11 cellular contexts compared by ENCODE assay signal in the genomic region with DNA sequence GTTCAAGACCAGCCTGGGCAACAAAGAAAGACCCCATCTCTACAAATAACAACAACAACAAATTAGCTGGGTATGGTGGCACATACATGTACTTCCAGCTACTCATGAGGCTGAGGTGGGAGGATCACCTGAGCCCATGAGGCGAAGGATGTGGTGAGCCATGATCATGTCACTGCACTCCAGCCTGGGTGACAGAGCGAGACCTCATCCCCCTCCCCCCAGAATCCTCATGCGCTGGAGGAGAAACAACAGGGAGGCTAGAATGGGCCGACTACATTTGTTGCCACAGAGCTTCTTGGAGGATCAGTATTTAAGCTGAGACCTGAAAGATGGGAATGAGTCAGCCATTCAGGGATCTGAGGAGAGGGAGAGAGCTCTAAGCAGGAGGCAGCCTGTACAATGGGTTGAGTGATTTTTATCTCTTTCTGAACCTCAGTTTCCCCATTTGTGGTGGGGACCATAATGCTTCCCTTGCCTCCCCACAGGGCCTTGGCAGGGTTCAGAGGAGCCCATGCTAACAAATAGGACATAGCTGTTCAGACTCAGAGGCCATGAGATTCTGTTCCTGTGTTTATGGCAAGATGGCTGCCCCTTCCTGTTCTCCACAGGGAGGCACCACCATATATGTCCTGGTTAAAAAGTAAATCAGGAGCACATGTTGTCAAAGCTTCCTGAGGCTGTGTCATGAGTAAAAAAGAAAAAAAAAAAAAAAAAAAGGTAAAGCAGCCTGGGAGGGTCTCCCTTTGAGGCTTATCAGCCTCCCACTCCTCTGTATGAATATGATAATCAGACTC.
DNase-seq lines count a peak whose midpoint lies in the region; ATAC-seq, FAIRE-seq and TF ChIP-seq lines count a peak whose summit lies in the region.
"Had no signal": no experiment of that assay in that cellular context is flagged by ENCODE, and none has a peak within 500 bp of the region (broad histone marks: within the 10 kb centered on the region; RNA-seq: fewer than 3 reads in every experiment).

No MANE protein-coding gene starts in this region.

- H3K4me3 ChIP-seq in ACC112 (ENCODE audit: low read depth, low read length): no peak overlapping the region
- H3K4me3 ChIP-seq in WERI-Rb-1 (ENCODE audit: low read depth, low read length): no peak overlapping the region
- no peak overlapping the region for H3K4me3 ChIP-seq in fibroblast of pulmonary artery (replicated peaks; ENCODE audit: low read depth, low read length)
- no peak overlapping the region for H3K4me3 ChIP-seq in osteoblast (ENCODE audit: insufficient read depth, low read length)

- no peaks in the 10 kb centered on the region for H3K4me1 Mint-ChIP-seq in effector memory CD8-positive, alpha-beta T cell (ENCODE audit: low read depth in 2 of 2)
- H3K4me1 Mint-ChIP-seq: B cell; central memory CD8-positive, alpha-beta T cell had no signal

- no peaks in the 10 kb centered on the region for H4K20me1 ChIP-seq in osteoblast (ENCODE audit: insufficient read depth, low read length)

- DNase-seq in WERI-Rb-1 (peak; percentile 72), fibroblast of pulmonary artery (ENCODE audit: low read depth) (peak; percentile 72), osteoblast (ENCODE audit: insufficient read length, low spot score, missing footprints) (no peak), HTR-8/SVneo (ENCODE audit: insufficient read length, low spot score) (no peak)
- no peak for DNase-seq in effector memory CD8-positive, alpha-beta T cell
- DNase-seq: NCI-H748 treated with DMSO at 0.1 percent for 48 hours had no signal

- H3K4me1 ChIP-seq in ACC112 (ENCODE audit: control insufficient read depth, insufficient read depth, low read length, unreplicated experiment) (peaks cover 49% of the 10 kb centered on the region), osteoblast (ENCODE audit: insufficient read depth, low read length) (peaks cover 48% of the 10 kb centered on the region)

- H3K9me3 Mint-ChIP-seq in effector memory CD8-positive, alpha-beta T cell: no peaks in the 10 kb centered on the region
- H3K9me3 Mint-ChIP-seq: central memory CD8-positive, alpha-beta T cell had no signal

- H3K36me3 Mint-ChIP-seq in effector memory CD8-positive, alpha-beta T cell (ENCODE audit: insufficient read depth): no peaks in the 10 kb centered on the region

- peak overlapping the region; percentile 64 for H3K4me2 ChIP-seq in osteoblast (ENCODE audit: insufficient read depth, low read length)

- TF ChIP-seq CTCF in WERI-Rb-1 (IDR thresholded peaks at IDR 0.05; ENCODE audit: low read depth, low read length) (no peak), fibroblast of pulmonary artery (IDR thresholded peaks at IDR 0.05; ENCODE audit: low read length, missing control alignments) (no peak), osteoblast (IDR thresholded peaks at IDR 0.05; ENCODE audit: extremely low read depth, low read depth, low read length) (no peak)

- H3K27me3 Mint-ChIP-seq in effector memory CD8-positive, alpha-beta T cell: peaks cover 14 to 32% of the 10 kb centered on the region in 2 donors

- H2AFZ ChIP-seq in ACC112 (ENCODE audit: low read length, unreplicated experiment) (peak overlapping the region; percentile 14), osteoblast (ENCODE audit: low read length) (no peak overlapping the region)

- no peak overlapping the region for H3K27ac Mint-ChIP-seq in effector memory CD8-positive, alpha-beta T cell
- H3K27ac Mint-ChIP-seq: B cell had no signal

- no peak for ATAC-seq in HG03196 (IDR thresholded peaks at IDR 0.05; ENCODE audit: unreplicated experiment)
- no peak for ATAC-seq in GM18868 (IDR thresholded peaks at IDR 0.05; ENCODE audit: unreplicated experiment)
- no peak for ATAC-seq in effector memory CD8-positive, alpha-beta T cell (replicated peaks)

- FAIRE-seq in HTR-8/SVneo (lab: Jason Lieb, UNC): no peak

- no peaks in the 10 kb centered on the region for H3K9me3 ChIP-seq in WERI-Rb-1 (ENCODE audit: severe bottlenecking)
- no peaks in the 10 kb centered on the region for H3K9me3 ChIP-seq in osteoblast (ENCODE audit: low read depth, low read length)

- no peak overlapping the region for H3K4me3 Mint-ChIP-seq in effector memory CD8-positive, alpha-beta T cell
- H3K4me3 Mint-ChIP-seq: B cell; central memory CD8-positive, alpha-beta T cell had no signal

- peak overlapping the region; percentile 99 for H3K27ac ChIP-seq in ACC112 (ENCODE audit: low read depth, low read length)
- H3K27ac ChIP-seq in WERI-Rb-1: peak overlapping the region; percentile 82
- peak overlapping the region; percentile 98 for H3K27ac ChIP-seq in osteoblast (ENCODE audit: low read depth, low read length)

- H3K79me2 ChIP-seq in ACC112 (ENCODE audit: control insufficient read depth, insufficient read depth, low read length, unreplicated experiment) (no peaks in the 10 kb centered on the region), osteoblast (ENCODE audit: insufficient read depth, low read length) (no peaks in the 10 kb centered on the region)

- H3K36me3 ChIP-seq in ACC112 (ENCODE audit: insufficient read depth, low read length): no peaks in the 10 kb centered on the region
- H3K36me3 ChIP-seq in WERI-Rb-1: no peaks in the 10 kb centered on the region
- H3K36me3 ChIP-seq in osteoblast (ENCODE audit: insufficient read depth, low read length): no peaks in the 10 kb centered on the region

- no peaks in the 10 kb centered on the region for H3K27me3 ChIP-seq in ACC112 (ENCODE audit: insufficient read depth, low read length)
- no peaks in the 10 kb centered on the region for H3K27me3 ChIP-seq in WERI-Rb-1 (ENCODE audit: insufficient read depth, low read depth, severe bottlenecking)
- no peaks in the 10 kb centered on the region for H3K27me3 ChIP-seq in osteoblast (ENCODE audit: insufficient read depth, low read length)

Comparison
In these comparisons a context has a peak if more than half of its experiments do, and no peak if none do; other contexts are left out.
1. DNase-seq: peak in WERI-Rb-1 (single experiment) and fibroblast of pulmonary artery (single experiment); none in osteoblast (single experiment), HTR-8/SVneo (single experiment) and effector memory CD8-positive, alpha-beta T cell (0 of 3).
2. Peak in every context shown above with its lines, with median percentiles within 50 percentile points of each other: H3K27ac ChIP-seq.